Comparison of ENCODE assay signal across 28 cellular contexts in the genomic region with DNA sequence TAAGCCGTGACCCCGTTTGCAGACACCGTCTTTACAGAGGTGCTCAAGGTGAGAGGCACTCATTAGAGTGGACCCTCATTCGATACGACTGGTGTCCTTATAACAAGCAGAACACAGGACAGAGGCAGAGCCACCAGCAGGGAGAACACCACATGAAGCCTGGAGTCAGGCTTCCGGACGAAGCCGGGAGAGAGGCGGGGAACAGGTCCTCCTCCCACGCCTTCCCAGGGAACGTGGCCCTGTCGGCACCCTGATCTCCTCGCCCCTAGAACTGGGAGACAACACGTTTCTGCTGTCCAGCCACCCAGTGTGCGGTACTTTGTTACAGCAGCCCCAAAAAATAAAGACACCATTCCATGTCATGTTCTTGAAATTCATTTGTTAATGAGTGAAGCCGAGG. TPM values are rescaled to one million over a fixed set of nuclear protein-coding genes. Genes with fewer than 3 reads are reported as not detected.
DNase-seq lines count a peak whose midpoint lies in the region; ATAC-seq and TF ChIP-seq lines count a peak whose summit lies in the region.
"Had no signal": no experiment of that assay in that cellular context is flagged by ENCODE, and none has a peak within 500 bp of the region (broad histone marks: within the 10 kb centered on the region; RNA-seq: fewer than 3 reads in every experiment).

No MANE protein-coding gene starts in this region.

- intact Hi-C loops in activated CD4-positive, alpha-beta memory T cell treated with anti-CD3 and anti-CD28 coated beads for 36 hours (cut with micrococcal nuclease) = no loop called here
- intact Hi-C loops in left ventricle myocardium superior (cut with micrococcal nuclease) (no loop called here), Caco-2 (cut with micrococcal nuclease; ENCODE audit: unreplicated experiment) (no loop called here)

- peaks cover 4% of the 10 kb centered on the region for H3K36me3 Mint-ChIP-seq in activated CD4-positive, alpha-beta memory T cell treated with anti-CD3 and anti-CD28 coated beads, Interleukin-2, amount 10 ng/mL, durations not matched to agents 7 days and 5 days (ENCODE audit: low read depth)
- H3K36me3 Mint-ChIP-seq in activated CD4-positive, alpha-beta memory T cell treated with anti-CD3 and anti-CD28 coated beads for 36 hours = no peaks in the 10 kb centered on the region
- H3K36me3 Mint-ChIP-seq in naive thymus-derived CD8-positive, alpha-beta T cell = no peaks in the 10 kb centered on the region
- H3K36me3 Mint-ChIP-seq in Caco-2 (ENCODE audit: insufficient read depth, unreplicated experiment) = no peaks in the 10 kb centered on the region
- H3K36me3 Mint-ChIP-seq: natural killer cell treated with Interleukin-12 subunit alpha and Interleukin-12 subunit beta and Interleukin-15 and Interleukin-18, amount 100 ng/mL, for 72 hours; stimulated activated memory B cell treated with anti-CD40 and anti-IgM and Interleukin-4, amounts not matched to agents 10 μg/mL and 1 μg/mL and 100 μg/mL, for 72 hours had no signal

- peak overlapping the region; percentile 36 to 51 for H3K9ac ChIP-seq in duodenal mucosa (ENCODE audit: low read depth in 1 of 2, low read length in 2 of 2)

- H3K4me3 Mint-ChIP-seq in activated CD4-positive, alpha-beta memory T cell treated with anti-CD3 and anti-CD28 coated beads, Interleukin-2, amount 10 ng/mL, durations not matched to agents 7 days and 5 days = no peak overlapping the region
- H3K4me3 Mint-ChIP-seq in activated CD4-positive, alpha-beta memory T cell treated with anti-CD3 and anti-CD28 coated beads for 36 hours = no peak overlapping the region
- no peak overlapping the region for H3K4me3 Mint-ChIP-seq in naive thymus-derived CD8-positive, alpha-beta T cell
- H3K4me3 Mint-ChIP-seq in Caco-2 (ENCODE audit: unreplicated experiment) = no peak overlapping the region
- H3K4me3 Mint-ChIP-seq: H9; natural killer cell treated with Interleukin-12 subunit alpha and Interleukin-12 subunit beta and Interleukin-15 and Interleukin-18, amount 100 ng/mL, for 72 hours; stimulated activated memory B cell treated with anti-CD40 and anti-IgM and Interleukin-4, amounts not matched to agents 10 μg/mL and 1 μg/mL and 100 μg/mL, for 72 hours had no signal

- TF ChIP-seq CTCF in Caco-2 (IDR thresholded peaks at IDR 0.05; ENCODE audit: insufficient read depth in 1 of 2, low read depth in 1 of 2, low read length in 1 of 2, severe bottlenecking in 1 of 2, unreplicated experiment in 1 of 2) = no peak

- POLR2A ChIA-PET in activated CD4-positive, alpha-beta memory T cell treated with anti-CD3 and anti-CD28 coated beads, Interleukin-2, amount 10 ng/mL, durations not matched to agents 7 days and 5 days (lab: Charles Lee) = no interaction called here
- POLR2A ChIA-PET in activated CD4-positive, alpha-beta memory T cell treated with anti-CD3 and anti-CD28 coated beads for 36 hours (lab: Charles Lee) = no interaction called here
- POLR2A ChIA-PET in naive thymus-derived CD8-positive, alpha-beta T cell (lab: Charles Lee) = interaction anchor here (0.7 kb wide), 1 partner anchor 111 kb away, joined by 5 read pairs; no protein-coding TSS in a partner anchor
- POLR2A ChIA-PET in Caco-2 (lab: Charles Lee) = no interaction called here

- no peaks in the 10 kb centered on the region for H3K9me3 ChIP-seq in KOPT-K1 (ENCODE audit: insufficient read depth, low read length, poor library complexity, severe bottlenecking)
- no peaks in the 10 kb centered on the region for H3K9me3 ChIP-seq in duodenal mucosa (ENCODE audit: control insufficient read depth in 1 of 2, low read length in 2 of 2)
- no peaks in the 10 kb centered on the region for H3K9me3 ChIP-seq in Caco-2
- H3K9me3 ChIP-seq: suprapubic skin had no signal

- peak overlapping the region; percentile 87 for H3K27ac Mint-ChIP-seq in activated CD4-positive, alpha-beta memory T cell treated with anti-CD3 and anti-CD28 coated beads, Interleukin-2, amount 10 ng/mL, durations not matched to agents 7 days and 5 days
- H3K27ac Mint-ChIP-seq in activated CD4-positive, alpha-beta memory T cell treated with anti-CD3 and anti-CD28 coated beads for 36 hours = no peak overlapping the region
- peak overlapping the region in 7 of 10 donors; percentile 51 to 88 (median 79) for H3K27ac Mint-ChIP-seq in naive thymus-derived CD8-positive, alpha-beta T cell
- H3K27ac Mint-ChIP-seq in Caco-2 (ENCODE audit: unreplicated experiment) = no peak overlapping the region
- H3K27ac Mint-ChIP-seq: natural killer cell treated with Interleukin-12 subunit alpha and Interleukin-12 subunit beta and Interleukin-15 and Interleukin-18, amount 100 ng/mL, for 72 hours; stimulated activated memory B cell treated with anti-CD40 and anti-IgM and Interleukin-4, amounts not matched to agents 10 μg/mL and 1 μg/mL and 100 μg/mL, for 72 hours had no signal

- H3K9me3 Mint-ChIP-seq in activated CD4-positive, alpha-beta memory T cell treated with anti-CD3 and anti-CD28 coated beads, Interleukin-2, amount 10 ng/mL, durations not matched to agents 7 days and 5 days = no peaks in the 10 kb centered on the region
- no peaks in the 10 kb centered on the region for H3K9me3 Mint-ChIP-seq in activated CD4-positive, alpha-beta memory T cell treated with anti-CD3 and anti-CD28 coated beads for 36 hours
- H3K9me3 Mint-ChIP-seq in naive thymus-derived CD8-positive, alpha-beta T cell = no peaks in the 10 kb centered on the region
- H3K9me3 Mint-ChIP-seq in Caco-2 (ENCODE audit: unreplicated experiment) = no peaks in the 10 kb centered on the region
- H3K9me3 Mint-ChIP-seq: H9; natural killer cell treated with Interleukin-12 subunit alpha and Interleukin-12 subunit beta and Interleukin-15 and Interleukin-18, amount 100 ng/mL, for 72 hours; stimulated activated memory B cell treated with anti-CD40 and anti-IgM and Interleukin-4, amounts not matched to agents 10 μg/mL and 1 μg/mL and 100 μg/mL, for 72 hours had no signal

- CTCF ChIA-PET in activated CD4-positive, alpha-beta memory T cell treated with anti-CD3 and anti-CD28 coated beads, Interleukin-2, amount 10 ng/mL, durations not matched to agents 7 days and 5 days (lab: Charles Lee) = no interaction called here
- CTCF ChIA-PET in activated CD4-positive, alpha-beta memory T cell treated with anti-CD3 and anti-CD28 coated beads for 36 hours (lab: Charles Lee) = no interaction called here
- CTCF ChIA-PET in Caco-2 (lab: Charles Lee) = no interaction called here

- no TSS peak for BruUV-seq in Caco-2 (replicated peaks; lab: Mats Ljungman, UMichigan)

- ATAC-seq in naive thymus-derived CD8-positive, alpha-beta T cell = no peak
- no peak for ATAC-seq in GM21528 (IDR thresholded peaks at IDR 0.05; ENCODE audit: low FRiP score, unreplicated experiment)
- ATAC-seq in left ventricle myocardium superior = no peak
- ATAC-seq: GM12878; left cardiac atrium; natural killer cell treated with Interleukin-12 subunit alpha and Interleukin-12 subunit beta and Interleukin-15 and Interleukin-18, amount 100 ng/mL, for 72 hours; stimulated activated memory B cell treated with anti-CD40 and anti-IgM and Interleukin-4, amounts not matched to agents 10 μg/mL and 1 μg/mL and 100 μg/mL, for 72 hours had no signal

- H3K4me1 ChIP-seq in duodenal mucosa (ENCODE audit: control insufficient read depth in 1 of 2, insufficient read depth in 2 of 2, low read length in 2 of 2) (peaks cover 29 to 30% of the 10 kb centered on the region in 2 donors), Caco-2 (peaks cover 4% of the 10 kb centered on the region; the same call in 1 of the 2 replicates)

- no peaks in the 10 kb centered on the region for H3K36me3 ChIP-seq in KOPT-K1 (ENCODE audit: insufficient read depth, low read length)
- H3K36me3 ChIP-seq in duodenal mucosa (ENCODE audit: control insufficient read depth in 1 of 2, insufficient read depth in 2 of 2, low read length in 2 of 2) = no peaks in the 10 kb centered on the region
- H3K36me3 ChIP-seq in Caco-2 (ENCODE audit: control insufficient read depth, insufficient read depth, low read length) = no peaks in the 10 kb centered on the region
- H3K36me3 ChIP-seq: suprapubic skin had no signal

- H3K27ac ChIP-seq in KOPT-K1 (ENCODE audit: low read depth, low read length, poor library complexity, severe bottlenecking) = peak overlapping the region; percentile 99
- H3K27ac ChIP-seq in duodenal mucosa (ENCODE audit: low read depth, low read length) = peak overlapping the region; percentile 57
- H3K27ac ChIP-seq: suprapubic skin had no signal

- no peaks in the 10 kb centered on the region for H3K27me3 Mint-ChIP-seq in activated CD4-positive, alpha-beta memory T cell treated with anti-CD3 and anti-CD28 coated beads, Interleukin-2, amount 10 ng/mL, durations not matched to agents 7 days and 5 days
- no peaks in the 10 kb centered on the region for H3K27me3 Mint-ChIP-seq in activated CD4-positive, alpha-beta memory T cell treated with anti-CD3 and anti-CD28 coated beads for 36 hours
- no peaks in the 10 kb centered on the region for H3K27me3 Mint-ChIP-seq in naive thymus-derived CD8-positive, alpha-beta T cell
- H3K27me3 Mint-ChIP-seq in Caco-2 (ENCODE audit: insufficient read depth, unreplicated experiment) = no peaks in the 10 kb centered on the region
- H3K27me3 Mint-ChIP-seq: natural killer cell treated with Interleukin-12 subunit alpha and Interleukin-12 subunit beta and Interleukin-15 and Interleukin-18, amount 100 ng/mL, for 72 hours; stimulated activated memory B cell treated with anti-CD40 and anti-IgM and Interleukin-4, amounts not matched to agents 10 μg/mL and 1 μg/mL and 100 μg/mL, for 72 hours had no signal

- peaks cover 47% of the 10 kb centered on the region for H3K4me1 Mint-ChIP-seq in activated CD4-positive, alpha-beta memory T cell treated with anti-CD3 and anti-CD28 coated beads, Interleukin-2, amount 10 ng/mL, durations not matched to agents 7 days and 5 days
- peaks cover 44% of the 10 kb centered on the region for H3K4me1 Mint-ChIP-seq in activated CD4-positive, alpha-beta memory T cell treated with anti-CD3 and anti-CD28 coated beads for 36 hours (ENCODE audit: low read depth)
- peaks cover 13 to 39% (median 26%) of the 10 kb centered on the region in 4 donors for H3K4me1 Mint-ChIP-seq in naive thymus-derived CD8-positive, alpha-beta T cell
- no peaks in the 10 kb centered on the region for H3K4me1 Mint-ChIP-seq in Caco-2 (ENCODE audit: low read depth, unreplicated experiment)

- DNase-seq in activated CD4-positive, alpha-beta memory T cell treated with anti-CD3 and anti-CD28 coated beads, Interleukin-2, amount 10 ng/mL, durations not matched to agents 7 days and 5 days = no peak
- DNase-seq in activated CD4-positive, alpha-beta memory T cell treated with anti-CD3 and anti-CD28 coated beads for 36 hours = no peak
- DNase-seq in naive thymus-derived CD8-positive, alpha-beta T cell = no peak
- DNase-seq in left ventricle myocardium superior = no peak
- no peak for DNase-seq in Caco-2
- DNase-seq: effector CD8-positive, alpha-beta T cell; H9; left cardiac atrium; NCI-H1092 treated with DMSO at 0.1 percent for 48 hours; NCI-H1930; NCI-H2227 treated with DMSO at 0.1 percent for 48 hours; stimulated activated CD4-positive, alpha-beta T cell treated with anti-CD3 and anti-CD28 coated beads, Interleukin-4, amount 100 ng/mL, for 1 hour; T-helper 9 cell had no signal

- H3K4me3 ChIP-seq in duodenal mucosa (ENCODE audit: low read depth in 1 of 2, low read length in 2 of 2) (peak overlapping the region; percentile 8 to 28), Caco-2 (ENCODE audit: low read depth, low read length) (no peak overlapping the region)
- H3K4me3 ChIP-seq: GM12878, suprapubic skin had no signal

- H3K27me3 ChIP-seq in duodenal mucosa (ENCODE audit: control insufficient read depth in 1 of 2, insufficient read depth in 2 of 2, low read length in 2 of 2) = no peaks in the 10 kb centered on the region
- no peaks in the 10 kb centered on the region for H3K27me3 ChIP-seq in Caco-2 (replicated peaks; ENCODE audit: control insufficient read depth, insufficient read depth, low read length)
- H3K27me3 ChIP-seq: suprapubic skin had no signal

RNA-seq across cellular contexts. Expression of a gene that starts 33.6 kb away (rescaled TPM):
- under 1 TPM in 1 of 2 experiments, not detected in 1; 0.63 TPM for total RNA-seq in activated CD4-positive, alpha-beta memory T cell treated with anti-CD3 and anti-CD28 coated beads, Interleukin-2, amount 10 ng/mL, durations not matched to agents 7 days and 5 days
- total RNA-seq in activated CD4-positive, alpha-beta memory T cell treated with anti-CD3 and anti-CD28 coated beads for 36 hours = under 1 TPM in 1 of 2 experiments, not detected in 1; 0.36 TPM
- total RNA-seq in naive thymus-derived CD8-positive, alpha-beta T cell = not detected
- polyA plus RNA-seq in naive thymus-derived CD8-positive, alpha-beta T cell = under 1 TPM in 1 of 3 donors, not detected in 2; 0.51 TPM
- total RNA-seq in left ventricle myocardium superior (not detected), Caco-2 (2022) (not detected in 2 replicates)
- total RNA-seq: A673, cerebellum, Daoy, epithelial cell of proximal tubule, GM12878, left cardiac atrium, osteocyte, renal cortical epithelial cell, RPMI7951, suprapubic skin had no signal
- polyA plus RNA-seq: BJ had no signal

RNA-seq across cellular contexts. Expression of a gene that starts 38.8 kb away (rescaled TPM):
- not detected for total RNA-seq in activated CD4-positive, alpha-beta memory T cell treated with anti-CD3 and anti-CD28 coated beads, Interleukin-2, amount 10 ng/mL, durations not matched to agents 7 days and 5 days
- total RNA-seq in activated CD4-positive, alpha-beta memory T cell treated with anti-CD3 and anti-CD28 coated beads for 36 hours = not detected
- total RNA-seq in naive thymus-derived CD8-positive, alpha-beta T cell = not detected
- polyA plus RNA-seq in naive thymus-derived CD8-positive, alpha-beta T cell = under 1 TPM in 2 of 3 donors, not detected in 1; 0.67 to 0.89 TPM
- total RNA-seq in left ventricle myocardium superior (not detected), Caco-2 (2022) (not detected in 2 replicates)
- total RNA-seq: A673; cerebellum; Daoy; GM12878; natural killer cell treated with Interleukin-12 subunit alpha and Interleukin-12 subunit beta and Interleukin-15 and Interleukin-18, amount 100 ng/mL, for 72 hours; osteocyte; renal cortical epithelial cell; RPMI7951; suprapubic skin had no signal
- polyA plus RNA-seq: BJ had no signal

Comparison
In these comparisons a context has a peak if more than half of its experiments do, and no peak if none do; other contexts are left out.
1. H3K27ac Mint-ChIP-seq: peak in activated CD4-positive, alpha-beta memory T cell treated with anti-CD3 and anti-CD28 coated beads, Interleukin-2, amount 10 ng/mL, durations not matched to agents 7 days and 5 days (single experiment) and naive thymus-derived CD8-positive, alpha-beta T cell (7 of 10); none in activated CD4-positive, alpha-beta memory T cell treated with anti-CD3 and anti-CD28 coated beads for 36 hours (single experiment) and Caco-2 (single experiment).